1 cellular context compared by ENCODE assay signal in the genomic region with DNA sequence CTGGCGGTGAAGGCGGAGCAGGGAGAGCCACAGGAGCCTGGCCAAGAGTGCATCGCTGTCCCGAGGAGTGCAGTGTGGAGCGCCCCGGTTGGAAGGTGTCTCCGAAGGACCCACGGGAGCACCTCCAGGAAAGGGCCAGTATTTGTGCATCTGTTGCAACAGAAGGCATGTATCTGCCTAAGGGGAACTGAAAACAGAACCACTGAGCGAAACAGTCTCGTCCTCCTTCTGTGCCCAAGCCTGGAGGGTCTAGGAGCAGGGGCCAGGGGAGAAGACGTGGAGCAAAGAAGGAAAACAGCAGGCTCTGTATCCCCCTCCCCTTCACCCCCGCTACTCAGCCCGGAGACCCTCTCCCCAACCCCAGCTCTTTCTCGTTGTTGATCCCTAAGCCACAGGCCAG.
TF ChIP-seq lines count a peak whose summit lies in the region.

No MANE protein-coding gene starts in this region.

TF ChIP-seq in GM12878, 131 proteins besides CTCF, POLR2A, EP300 and RAD21 (continued from another document):
- TF ChIP-seq, protein P1, sequence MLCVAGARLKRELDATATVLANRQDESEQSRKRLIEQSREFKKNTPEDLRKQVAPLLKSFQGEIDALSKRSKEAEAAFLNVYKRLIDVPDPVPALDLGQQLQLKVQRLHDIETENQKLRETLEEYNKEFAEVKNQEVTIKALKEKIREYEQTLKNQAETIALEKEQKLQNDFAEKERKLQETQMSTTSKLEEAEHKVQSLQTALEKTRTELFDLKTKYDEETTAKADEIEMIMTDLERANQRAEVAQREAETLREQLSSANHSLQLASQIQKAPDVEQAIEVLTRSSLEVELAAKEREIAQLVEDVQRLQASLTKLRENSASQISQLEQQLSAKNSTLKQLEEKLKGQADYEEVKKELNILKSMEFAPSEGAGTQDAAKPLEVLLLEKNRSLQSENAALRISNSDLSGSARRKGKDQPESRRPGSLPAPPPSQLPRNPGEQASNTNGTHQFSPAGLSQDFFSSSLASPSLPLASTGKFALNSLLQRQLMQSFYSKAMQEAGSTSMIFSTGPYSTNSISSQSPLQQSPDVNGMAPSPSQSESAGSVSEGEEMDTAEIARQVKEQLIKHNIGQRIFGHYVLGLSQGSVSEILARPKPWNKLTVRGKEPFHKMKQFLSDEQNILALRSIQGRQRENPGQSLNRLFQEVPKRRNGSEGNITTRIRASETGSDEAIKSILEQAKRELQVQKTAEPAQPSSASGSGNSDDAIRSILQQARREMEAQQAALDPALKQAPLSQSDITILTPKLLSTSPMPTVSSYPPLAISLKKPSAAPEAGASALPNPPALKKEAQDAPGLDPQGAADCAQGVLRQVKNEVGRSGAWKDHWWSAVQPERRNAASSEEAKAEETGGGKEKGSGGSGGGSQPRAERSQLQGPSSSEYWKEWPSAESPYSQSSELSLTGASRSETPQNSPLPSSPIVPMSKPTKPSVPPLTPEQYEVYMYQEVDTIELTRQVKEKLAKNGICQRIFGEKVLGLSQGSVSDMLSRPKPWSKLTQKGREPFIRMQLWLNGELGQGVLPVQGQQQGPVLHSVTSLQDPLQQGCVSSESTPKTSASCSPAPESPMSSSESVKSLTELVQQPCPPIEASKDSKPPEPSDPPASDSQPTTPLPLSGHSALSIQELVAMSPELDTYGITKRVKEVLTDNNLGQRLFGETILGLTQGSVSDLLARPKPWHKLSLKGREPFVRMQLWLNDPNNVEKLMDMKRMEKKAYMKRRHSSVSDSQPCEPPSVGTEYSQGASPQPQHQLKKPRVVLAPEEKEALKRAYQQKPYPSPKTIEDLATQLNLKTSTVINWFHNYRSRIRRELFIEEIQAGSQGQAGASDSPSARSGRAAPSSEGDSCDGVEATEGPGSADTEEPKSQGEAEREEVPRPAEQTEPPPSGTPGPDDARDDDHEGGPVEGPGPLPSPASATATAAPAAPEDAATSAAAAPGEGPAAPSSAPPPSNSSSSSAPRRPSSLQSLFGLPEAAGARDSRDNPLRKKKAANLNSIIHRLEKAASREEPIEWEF (IDR thresholded peaks at IDR 0.05; ENCODE audit: insufficient replicate concordance, low read depth, low read length) = no peak
- TF ChIP-seq IRF4 (IDR thresholded peaks at IDR 0.05; ENCODE audit: low read depth, low read length) (no peak), BRCA1 (IDR thresholded peaks at IDR 0.05; ENCODE audit: low read depth, low read length) (no peak)
